In the genomic region with DNA sequence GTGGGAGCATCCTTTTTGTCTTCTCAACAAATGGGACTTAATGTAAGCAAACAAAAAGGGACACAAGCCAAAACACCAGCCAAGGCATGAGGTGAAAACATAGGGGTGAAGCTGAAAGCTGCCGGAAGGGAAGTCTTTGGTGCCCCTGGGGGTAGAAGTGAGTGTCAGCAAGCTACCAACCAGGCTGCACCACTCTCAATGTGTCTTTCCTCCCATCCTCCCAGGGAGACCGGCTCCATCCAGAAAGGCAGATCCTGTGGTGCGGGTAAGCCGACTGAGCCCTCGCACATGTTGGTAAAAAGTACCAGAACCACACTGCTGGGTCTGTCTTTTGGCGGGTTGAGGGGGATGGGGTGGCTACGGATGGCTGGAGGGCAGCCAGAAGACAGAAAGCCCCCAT, we compare ENCODE assay signal across 2 cellular contexts.
TF ChIP-seq lines count a peak whose summit lies in the region.

No MANE protein-coding gene starts in this region.

TF ChIP-seq in HCT116, 20 proteins besides CTCF, POLR2A, EP300 and RAD21:
- TF ChIP-seq ELF1 (IDR thresholded peaks at IDR 0.05; ENCODE audit: borderline replicate concordance, low read depth) = no peak

TF ChIP-seq in GM12878, 131 proteins besides CTCF, POLR2A, EP300 and RAD21:
- TF ChIP-seq CEBPB (IDR thresholded peaks at IDR 0.05; ENCODE audit: borderline replicate concordance in 1 of 2, low read depth in 2 of 2, low read length in 2 of 2) = no peak
- no peak for TF ChIP-seq RCOR1 (conservative IDR thresholded peaks at IDR 0.05; ENCODE audit: low read depth, low read length)
- no peak for TF ChIP-seq HDGF (IDR thresholded peaks at IDR 0.05)
- no peak for TF ChIP-seq BHLHE40 (IDR thresholded peaks at IDR 0.05; ENCODE audit: borderline replicate concordance in 1 of 2, low read depth in 2 of 2, low read length in 1 of 2)
- TF ChIP-seq, protein P1, sequence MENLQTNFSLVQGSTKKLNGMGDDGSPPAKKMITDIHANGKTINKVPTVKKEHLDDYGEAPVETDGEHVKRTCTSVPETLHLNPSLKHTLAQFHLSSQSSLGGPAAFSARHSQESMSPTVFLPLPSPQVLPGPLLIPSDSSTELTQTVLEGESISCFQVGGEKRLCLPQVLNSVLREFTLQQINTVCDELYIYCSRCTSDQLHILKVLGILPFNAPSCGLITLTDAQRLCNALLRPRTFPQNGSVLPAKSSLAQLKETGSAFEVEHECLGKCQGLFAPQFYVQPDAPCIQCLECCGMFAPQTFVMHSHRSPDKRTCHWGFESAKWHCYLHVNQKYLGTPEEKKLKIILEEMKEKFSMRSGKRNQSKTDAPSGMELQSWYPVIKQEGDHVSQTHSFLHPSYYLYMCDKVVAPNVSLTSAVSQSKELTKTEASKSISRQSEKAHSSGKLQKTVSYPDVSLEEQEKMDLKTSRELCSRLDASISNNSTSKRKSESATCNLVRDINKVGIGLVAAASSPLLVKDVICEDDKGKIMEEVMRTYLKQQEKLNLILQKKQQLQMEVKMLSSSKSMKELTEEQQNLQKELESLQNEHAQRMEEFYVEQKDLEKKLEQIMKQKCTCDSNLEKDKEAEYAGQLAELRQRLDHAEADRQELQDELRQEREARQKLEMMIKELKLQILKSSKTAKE (IDR thresholded peaks at IDR 0.05; ENCODE audit: low read depth, poor library complexity, severe bottlenecking) = no peak
- TF ChIP-seq, protein P2, sequence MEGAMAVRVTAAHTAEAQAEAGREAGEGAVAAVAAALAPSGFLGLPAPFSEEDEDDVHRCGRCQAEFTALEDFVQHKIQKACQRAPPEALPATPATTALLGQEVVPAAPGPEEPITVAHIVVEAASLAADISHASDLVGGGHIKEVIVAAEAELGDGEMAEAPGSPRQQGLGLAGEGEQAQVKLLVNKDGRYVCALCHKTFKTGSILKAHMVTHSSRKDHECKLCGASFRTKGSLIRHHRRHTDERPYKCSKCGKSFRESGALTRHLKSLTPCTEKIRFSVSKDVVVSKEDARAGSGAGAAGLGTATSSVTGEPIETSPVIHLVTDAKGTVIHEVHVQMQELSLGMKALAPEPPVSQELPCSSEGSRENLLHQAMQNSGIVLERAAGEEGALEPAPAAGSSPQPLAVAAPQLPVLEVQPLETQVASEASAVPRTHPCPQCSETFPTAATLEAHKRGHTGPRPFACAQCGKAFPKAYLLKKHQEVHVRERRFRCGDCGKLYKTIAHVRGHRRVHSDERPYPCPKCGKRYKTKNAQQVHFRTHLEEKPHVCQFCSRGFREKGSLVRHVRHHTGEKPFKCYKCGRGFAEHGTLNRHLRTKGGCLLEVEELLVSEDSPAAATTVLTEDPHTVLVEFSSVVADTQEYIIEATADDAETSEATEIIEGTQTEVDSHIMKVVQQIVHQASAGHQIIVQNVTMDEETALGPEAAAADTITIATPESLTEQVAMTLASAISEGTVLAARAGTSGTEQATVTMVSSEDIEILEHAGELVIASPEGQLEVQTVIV (IDR thresholded peaks at IDR 0.05; ENCODE audit: borderline replicate concordance, partially characterized antibody) = no peak
- no peak for TF ChIP-seq ZZZ3 (IDR thresholded peaks at IDR 0.05; ENCODE audit: control insufficient read depth, insufficient read length, low read depth)
- no peak for TF ChIP-seq YY1 (IDR thresholded peaks at IDR 0.05; ENCODE audit: low read depth, low read length)
- no peak for TF ChIP-seq ATF7 (IDR thresholded peaks at IDR 0.05; ENCODE audit: low read depth)
- TF ChIP-seq TBL1XR1 (IDR thresholded peaks at IDR 0.05; ENCODE audit: low read depth, low read length) = no peak
- no peak for TF ChIP-seq TCF7 (IDR thresholded peaks at IDR 0.05; ENCODE audit: borderline replicate concordance)
- TF ChIP-seq, protein P3, sequence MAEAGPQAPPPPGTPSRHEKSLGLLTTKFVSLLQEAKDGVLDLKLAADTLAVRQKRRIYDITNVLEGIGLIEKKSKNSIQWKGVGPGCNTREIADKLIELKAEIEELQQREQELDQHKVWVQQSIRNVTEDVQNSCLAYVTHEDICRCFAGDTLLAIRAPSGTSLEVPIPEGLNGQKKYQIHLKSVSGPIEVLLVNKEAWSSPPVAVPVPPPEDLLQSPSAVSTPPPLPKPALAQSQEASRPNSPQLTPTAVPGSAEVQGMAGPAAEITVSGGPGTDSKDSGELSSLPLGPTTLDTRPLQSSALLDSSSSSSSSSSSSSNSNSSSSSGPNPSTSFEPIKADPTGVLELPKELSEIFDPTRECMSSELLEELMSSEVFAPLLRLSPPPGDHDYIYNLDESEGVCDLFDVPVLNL (IDR thresholded peaks at IDR 0.05; ENCODE audit: low read depth, low read length) = no peak
- no peak for TF ChIP-seq RFX5 (IDR thresholded peaks at IDR 0.05; ENCODE audit: low read depth, low read length)
- TF ChIP-seq JUND (IDR thresholded peaks at IDR 0.05; ENCODE audit: low read depth, low read length) = no peak
- no peak for TF ChIP-seq TAF1 (IDR thresholded peaks at IDR 0.05; ENCODE audit: borderline replicate concordance, low read depth, low read length)
TF ChIP-seq in GM12878: peak in this region for 0.
